Comparison of ENCODE assay signal across 20 cellular contexts in genomic region chr12:107536613-107537012, GRCh38.
DNase-seq lines count a peak whose midpoint lies in the region; ATAC-seq and TF ChIP-seq lines count a peak whose summit lies in the region.
"Had no signal": no experiment of that assay in that cellular context is flagged by ENCODE, and none has a peak within 500 bp of the region (broad histone marks: within the 10 kb centered on the region; RNA-seq: fewer than 3 reads in every experiment).

No MANE protein-coding gene starts in this region.

- intact Hi-C loops in esophagus squamous epithelium (cut with DNase I) = no loop called here

- DNase-seq in AG10803 (ENCODE audit: low read depth) = peak; percentile 6
- peak; percentile 11 for DNase-seq in M059J (ENCODE audit: low read depth)
- peak; percentile 31 for DNase-seq in NCI-H69 (lab: John Stamatoyannopoulos, UW)
- peak; percentile 28 for DNase-seq in choroid plexus epithelial cell (ENCODE audit: low read depth)
- DNase-seq in esophagus squamous epithelium (lab: John Stamatoyannopoulos, UW) = no peak
- DNase-seq in substantia nigra (lab: John Stamatoyannopoulos, UW) = no peak
- DNase-seq: AML-193, GDM1, GM23248, NCI-H1436, NCI-H1930, NCI-H446 treated with DMSO at 0.1 percent for 48 hours, NCI-H748 treated with DMSO at 0.1 percent for 48 hours, PC-3, RPMI8226, SHP77 treated with DMSO at 0.1 percent for 48 hours, SK-N-SH had no signal

- H3K36me3 ChIP-seq in esophagus squamous epithelium = no peaks in the 10 kb centered on the region
- H3K36me3 ChIP-seq: HAP-1 had no signal

- no peak overlapping the region for H3K27ac ChIP-seq in esophagus squamous epithelium
- H3K27ac ChIP-seq in substantia nigra (ENCODE audit: low read depth, low read length, poor library complexity, severe bottlenecking) = no peak overlapping the region
- H3K27ac ChIP-seq: C4-2B, GM23248 had no signal

- H3K27me3 ChIP-seq in esophagus squamous epithelium = no peaks in the 10 kb centered on the region

- no peaks in the 10 kb centered on the region for H3K9me3 ChIP-seq in esophagus squamous epithelium
- H3K9me3 ChIP-seq: HAP-1, SK-N-SH had no signal

- H3K4me1 ChIP-seq in esophagus squamous epithelium = no peaks in the 10 kb centered on the region
- H3K4me1 ChIP-seq: HAP-1 had no signal

- H3K4me3 ChIP-seq in AG10803 (ENCODE audit: low read length) = no peak overlapping the region
- no peak overlapping the region for H3K4me3 ChIP-seq in choroid plexus epithelial cell (ENCODE audit: low read depth, low read length)
- no peak overlapping the region for H3K4me3 ChIP-seq in esophagus squamous epithelium
- H3K4me3 ChIP-seq: GM23248, HAP-1 had no signal

- 60 to 62% methylated on average over 2 of the region's 2 CpGs for WGBS in esophagus squamous epithelium, 2 donors

- TF ChIP-seq CTCF in AG10803 (conservative IDR thresholded peaks at IDR 0.05; ENCODE audit: low read length) (no peak), choroid plexus epithelial cell (conservative IDR thresholded peaks at IDR 0.05; ENCODE audit: low read depth, low read length) (no peak), esophagus squamous epithelium (IDR thresholded peaks at IDR 0.05) (no peak)

- no peak for TF ChIP-seq POLR2A in esophagus squamous epithelium (IDR thresholded peaks at IDR 0.05)

- no peak for ATAC-seq in HG03280 (IDR thresholded peaks at IDR 0.05; ENCODE audit: unreplicated experiment)
- ATAC-seq: PC-3 had no signal

Comparison
In these comparisons a context has a peak if more than half of its experiments do, and no peak if none do; other contexts are left out.
1. DNase-seq: peak in AG10803 (single experiment), M059J (single experiment), NCI-H69 (single experiment) and choroid plexus epithelial cell (single experiment); none in esophagus squamous epithelium (single experiment) and substantia nigra (0 of 49).